ENCODE assay signal across 8 cellular contexts in the genomic region with DNA sequence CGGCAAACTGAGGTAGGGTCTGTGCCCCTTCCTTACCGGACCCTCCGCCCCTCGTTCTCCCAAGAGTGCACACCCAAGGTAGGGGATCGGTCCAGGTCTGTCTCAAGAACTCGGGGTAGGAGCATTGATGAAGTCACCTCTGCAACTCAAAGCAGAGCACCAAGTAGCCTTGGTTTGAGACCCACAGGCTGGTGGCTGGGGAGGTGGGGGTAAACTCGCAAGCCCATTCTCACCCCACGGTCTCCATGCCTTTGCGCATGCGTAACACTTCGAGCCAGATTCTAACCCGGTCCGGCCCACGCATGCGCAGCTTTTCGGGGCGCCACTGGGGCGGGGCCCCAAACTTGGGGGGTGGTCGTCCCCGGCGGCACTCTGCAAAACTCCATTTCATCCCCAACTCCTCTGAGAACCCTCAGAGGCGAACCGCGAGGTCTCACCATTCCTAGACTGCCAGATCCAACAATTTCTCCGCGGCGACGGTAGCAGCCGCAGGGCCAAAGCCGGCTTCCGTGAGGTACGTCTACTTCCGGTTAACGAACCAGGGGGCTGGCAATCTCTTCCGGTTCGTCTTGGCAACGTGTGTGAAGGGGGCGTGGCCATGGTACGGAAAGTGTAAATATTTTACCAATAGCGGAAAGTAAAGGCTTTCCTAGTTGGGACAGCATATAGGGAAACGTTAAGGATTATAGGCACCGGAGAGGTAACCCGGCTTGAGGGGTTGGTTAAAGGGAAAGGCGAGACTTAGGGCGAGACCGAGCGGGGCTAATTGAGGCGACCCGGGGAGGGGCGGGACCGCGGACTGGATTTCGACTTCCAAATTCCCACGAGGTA. TPM values are rescaled to one million over a fixed set of nuclear protein-coding genes. Genes with fewer than 3 reads are reported as not detected.
DNase-seq lines count a peak whose midpoint lies in the region; ATAC-seq and TF ChIP-seq lines count a peak whose summit lies in the region.

Gene MCRS1, minus strand, starts transcription at position 532 of the 831 bp plus-strand sequence. CDS start 1,411 bp downstream, outside the sequence.

- no peak for TF ChIP-seq CTCF in colonic mucosa (IDR thresholded peaks at IDR 0.05)

- H3K9ac ChIP-seq in colonic mucosa (ENCODE audit: low read depth in 2 of 2, low read length in 2 of 2) = peak within 1 kb of the TSS; percentile 84 to 89

- no peaks in the 10 kb centered on the region for H3K9me3 ChIP-seq in colonic mucosa

- H3K4me1 ChIP-seq in colonic mucosa = peaks cover 10% of the 10 kb centered on the region

- TF ChIP-seq POLR2A in GM19193 (IDR thresholded peaks at IDR 0.05; ENCODE audit: extremely low read depth, insufficient read depth, insufficient read length) = peak; percentile 99

- no peaks in the 10 kb centered on the region for H3K27me3 ChIP-seq in colonic mucosa

- intact Hi-C loops in colonic mucosa (cut with DNase I) = no loop called here
- intact Hi-C loops in left colon (cut with DNase I, micrococcal nuclease) = loop anchor here in 1 of 2 donors (5.0 kb wide), 1 partner anchor 124 kb away; no protein-coding TSS in a partner anchor

- peak; percentile 90 to 91 for DNase-seq in AML-193 (lab: John Stamatoyannopoulos, UW)
- peak; percentile 31 for DNase-seq in NCI-H524 treated with DMSO at 0.1 percent for 48 hours (lab: John Stamatoyannopoulos, UW)
- DNase-seq in activated CD4-positive, alpha-beta T cell treated with anti-CD3 and anti-CD28 coated beads for 48 hours = peak; percentile 91
- peak; percentile 94 for DNase-seq in colonic mucosa
- peak; percentile 93 to 95 for DNase-seq in left colon
- peak; percentile 88 for DNase-seq in stimulated activated CD4-positive, alpha-beta T cell treated with anti-CD3 and anti-CD28 coated beads, Interleukin-1b, Interleukin-23, amount 100 ng/mL, for 48 hours

- peak; percentile 86 for ATAC-seq in HG03439 (IDR thresholded peaks at IDR 0.05; ENCODE audit: unreplicated experiment)
- ATAC-seq in left colon = peak; percentile 96

- peak within 1 kb of the TSS; percentile 60 for H3K4me3 ChIP-seq in colonic mucosa

- H3K27ac ChIP-seq in colonic mucosa = peak within 1 kb of the TSS; percentile 89

- peaks cover 10% of the 10 kb centered on the region for H3K36me3 ChIP-seq in colonic mucosa

RNA-seq across cellular contexts. Expression of gene MCRS1, which starts in this region (rescaled TPM):
- total RNA-seq in colonic mucosa (10 to 100 TPM; 53.8 to 78.7 TPM), left colon (10 to 100 TPM; 62.3 to 66.1 TPM)

Comparison
In these comparisons a context has a peak if more than half of its experiments do, and no peak if none do; other contexts are left out.
1. Peak in every context shown above with its lines: DNase-seq, ATAC-seq, H3K4me3 ChIP-seq and H3K27ac ChIP-seq.
2. DNase-seq: peak in every context shown above with its lines; median percentile 94 in colonic mucosa; 94 in left colon; 91 in activated CD4-positive, alpha-beta T cell treated with anti-CD3 and anti-CD28 coated beads for 48 hours; 90 in AML-193; 88 in stimulated activated CD4-positive, alpha-beta T cell treated with anti-CD3 and anti-CD28 coated beads, Interleukin-1b, Interleukin-23, amount 100 ng/mL, for 48 hours; 31 in NCI-H524 treated with DMSO at 0.1 percent for 48 hours.